Comparison of ENCODE assay signal across 9 cellular contexts in the genomic region with DNA sequence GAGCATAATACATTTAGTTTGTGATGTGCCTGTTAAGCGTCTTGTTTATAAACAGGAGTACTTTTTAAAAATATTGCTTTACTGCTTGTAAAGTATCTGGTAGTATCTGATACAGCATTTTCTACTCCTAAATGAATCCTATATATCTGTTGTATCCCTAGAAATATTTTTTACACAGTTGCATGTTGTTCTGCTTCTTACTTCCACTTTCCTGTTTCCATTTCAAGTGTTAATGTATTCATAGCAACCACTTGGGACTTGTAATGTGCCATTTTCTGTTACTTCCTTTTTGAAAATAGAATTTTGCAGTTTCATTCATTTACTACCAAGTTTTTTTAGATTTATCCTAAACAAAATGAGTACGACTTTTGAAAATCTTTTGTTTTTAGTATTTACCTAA. TPM values are rescaled to one million over a fixed set of nuclear protein-coding genes. Genes with fewer than 3 reads are reported as not detected.
DNase-seq lines count a peak whose midpoint lies in the region; ATAC-seq lines count a peak whose summit lies in the region.
"Had no signal": no experiment of that assay in that cellular context is flagged by ENCODE, and none has a peak within 500 bp of the region (broad histone marks: within the 10 kb centered on the region; RNA-seq: fewer than 3 reads in every experiment).

No MANE protein-coding gene starts in this region.

- H3K27ac Mint-ChIP-seq in activated T-cell treated with anti-CD3 and anti-CD28 coated beads, Interleukin-2, amount 50 U/mL, for 24 hours = no peak overlapping the region
- H3K27ac Mint-ChIP-seq in effector memory CD8-positive, alpha-beta T cell = peak overlapping the region in 1 of 2 donors; percentile 25

- no peaks in the 10 kb centered on the region for H3K27me3 Mint-ChIP-seq in activated T-cell treated with anti-CD3 and anti-CD28 coated beads, Interleukin-2, amount 50 U/mL, for 24 hours
- no peaks in the 10 kb centered on the region for H3K27me3 Mint-ChIP-seq in effector memory CD8-positive, alpha-beta T cell

- peak; percentile 66 for ATAC-seq in GM18519 (IDR thresholded peaks at IDR 0.05; ENCODE audit: low FRiP score, unreplicated experiment)
- ATAC-seq in GM21786 (IDR thresholded peaks at IDR 0.05; ENCODE audit: unreplicated experiment) = peak; percentile 92
- peak; percentile 67 for ATAC-seq in HG03558 (IDR thresholded peaks at IDR 0.05; ENCODE audit: extremely low read depth, unreplicated experiment)
- ATAC-seq in effector memory CD8-positive, alpha-beta T cell (replicated peaks) = no peak

- H3K4me3 ChIP-seq in H7 (ENCODE audit: insufficient read depth, low read depth, low read length) = no peak overlapping the region

- DNase-seq in germinal center (ENCODE audit: low spot score) (peak; percentile 41), H7 (no peak), cerebellar nuclear complex (lab: John Stamatoyannopoulos, UW) (no peak)
- no peak for DNase-seq in activated T-cell treated with anti-CD3 and anti-CD28 coated beads, Interleukin-2, amount 50 U/mL, for 24 hours
- no peak for DNase-seq in effector memory CD8-positive, alpha-beta T cell
- DNase-seq: activated effector memory CD4-positive, alpha-beta T cell treated with Interleukin-2 at 50 U/mL for 16 hours had no signal

- no peak overlapping the region for H3K4me3 Mint-ChIP-seq in activated T-cell treated with anti-CD3 and anti-CD28 coated beads, Interleukin-2, amount 50 U/mL, for 24 hours
- H3K4me3 Mint-ChIP-seq in effector memory CD8-positive, alpha-beta T cell = no peak overlapping the region

- peaks cover 86% of the 10 kb centered on the region for H3K36me3 Mint-ChIP-seq in activated T-cell treated with anti-CD3 and anti-CD28 coated beads, Interleukin-2, amount 50 U/mL, for 24 hours (ENCODE audit: low read depth)
- peaks cover 66% of the 10 kb centered on the region for H3K36me3 Mint-ChIP-seq in effector memory CD8-positive, alpha-beta T cell (ENCODE audit: insufficient read depth)

- H3K27me3 ChIP-seq in H7 (ENCODE audit: control insufficient read depth, insufficient read depth, low read length) = no peaks in the 10 kb centered on the region

- H3K4me1 Mint-ChIP-seq in activated T-cell treated with anti-CD3 and anti-CD28 coated beads, Interleukin-2, amount 50 U/mL, for 24 hours (ENCODE audit: low read depth) = peaks cover 41% of the 10 kb centered on the region
- H3K4me1 Mint-ChIP-seq in effector memory CD8-positive, alpha-beta T cell (ENCODE audit: low read depth in 2 of 2) = peaks cover 6 to 20% of the 10 kb centered on the region in 2 donors

- peaks cover 5% of the 10 kb centered on the region for H3K36me3 ChIP-seq in H7 (replicated peaks; ENCODE audit: control insufficient read depth, insufficient read depth, low read length)

- H3K9me3 Mint-ChIP-seq in activated T-cell treated with anti-CD3 and anti-CD28 coated beads, Interleukin-2, amount 50 U/mL, for 24 hours = no peaks in the 10 kb centered on the region
- H3K9me3 Mint-ChIP-seq in effector memory CD8-positive, alpha-beta T cell = no peaks in the 10 kb centered on the region

RNA-seq across cellular contexts. Expression of gene CCNT2, which starts 24.9 kb away (rescaled TPM):
- total RNA-seq in H7 (2014; rRNA removed; shearing (Covaris generic)) = 30.1 and 33.7 TPM in 2 replicates
